Comparison of ENCODE assay signal across 1 cellular context in the genomic region with DNA sequence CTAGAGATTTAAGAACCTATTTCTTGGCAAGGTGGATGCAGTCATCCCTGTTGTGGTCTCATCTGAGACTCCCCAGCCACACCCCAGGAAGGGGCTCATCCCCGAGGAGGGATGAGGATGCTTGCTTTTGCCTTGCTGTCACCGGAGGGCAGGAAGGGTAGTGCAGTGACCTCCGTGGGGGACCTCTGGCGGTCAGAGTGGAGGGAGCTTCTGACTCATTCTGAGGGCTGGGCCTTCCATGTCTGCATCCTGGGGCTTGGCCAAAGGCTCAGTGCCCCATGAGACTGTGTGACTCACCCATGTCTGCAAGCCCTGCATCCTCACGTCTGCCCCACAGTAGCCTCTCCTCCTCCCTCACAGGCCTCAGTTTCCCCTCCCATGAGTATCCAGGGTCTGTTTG.
TF ChIP-seq lines count a peak whose summit lies in the region.

No MANE protein-coding gene starts in this region.

TF ChIP-seq in HepG2, 621 proteins besides CTCF, POLR2A, EP300 and RAD21 (continued from another document and continues in another):
- TF ChIP-seq, protein P1, sequence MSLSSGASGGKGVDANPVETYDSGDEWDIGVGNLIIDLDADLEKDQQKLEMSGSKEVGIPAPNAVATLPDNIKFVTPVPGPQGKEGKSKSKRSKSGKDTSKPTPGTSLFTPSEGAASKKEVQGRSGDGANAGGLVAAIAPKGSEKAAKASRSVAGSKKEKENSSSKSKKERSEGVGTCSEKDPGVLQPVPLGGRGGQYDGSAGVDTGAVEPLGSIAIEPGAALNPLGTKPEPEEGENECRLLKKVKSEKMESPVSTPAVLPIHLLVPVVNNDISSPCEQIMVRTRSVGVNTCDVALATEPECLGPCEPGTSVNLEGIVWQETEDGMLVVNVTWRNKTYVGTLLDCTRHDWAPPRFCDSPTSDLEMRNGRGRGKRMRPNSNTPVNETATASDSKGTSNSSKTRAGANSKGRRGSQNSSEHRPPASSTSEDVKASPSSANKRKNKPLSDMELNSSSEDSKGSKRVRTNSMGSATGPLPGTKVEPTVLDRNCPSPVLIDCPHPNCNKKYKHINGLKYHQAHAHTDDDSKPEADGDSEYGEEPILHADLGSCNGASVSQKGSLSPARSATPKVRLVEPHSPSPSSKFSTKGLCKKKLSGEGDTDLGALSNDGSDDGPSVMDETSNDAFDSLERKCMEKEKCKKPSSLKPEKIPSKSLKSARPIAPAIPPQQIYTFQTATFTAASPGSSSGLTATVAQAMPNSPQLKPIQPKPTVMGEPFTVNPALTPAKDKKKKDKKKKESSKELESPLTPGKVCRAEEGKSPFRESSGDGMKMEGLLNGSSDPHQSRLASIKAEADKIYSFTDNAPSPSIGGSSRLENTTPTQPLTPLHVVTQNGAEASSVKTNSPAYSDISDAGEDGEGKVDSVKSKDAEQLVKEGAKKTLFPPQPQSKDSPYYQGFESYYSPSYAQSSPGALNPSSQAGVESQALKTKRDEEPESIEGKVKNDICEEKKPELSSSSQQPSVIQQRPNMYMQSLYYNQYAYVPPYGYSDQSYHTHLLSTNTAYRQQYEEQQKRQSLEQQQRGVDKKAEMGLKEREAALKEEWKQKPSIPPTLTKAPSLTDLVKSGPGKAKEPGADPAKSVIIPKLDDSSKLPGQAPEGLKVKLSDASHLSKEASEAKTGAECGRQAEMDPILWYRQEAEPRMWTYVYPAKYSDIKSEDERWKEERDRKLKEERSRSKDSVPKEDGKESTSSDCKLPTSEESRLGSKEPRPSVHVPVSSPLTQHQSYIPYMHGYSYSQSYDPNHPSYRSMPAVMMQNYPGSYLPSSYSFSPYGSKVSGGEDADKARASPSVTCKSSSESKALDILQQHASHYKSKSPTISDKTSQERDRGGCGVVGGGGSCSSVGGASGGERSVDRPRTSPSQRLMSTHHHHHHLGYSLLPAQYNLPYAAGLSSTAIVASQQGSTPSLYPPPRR (CRISPR knock-in tag; IDR thresholded peaks at IDR 0.05; ENCODE audit: borderline replicate concordance) = no peak
- no peak for TF ChIP-seq CC2D1A (CRISPR knock-in tag; IDR thresholded peaks at IDR 0.05)
- no peak for TF ChIP-seq YEATS4 (CRISPR knock-in tag; IDR thresholded peaks at IDR 0.05; ENCODE audit: borderline replicate concordance)
- peak; percentile 47 for TF ChIP-seq PTBP1 (IDR thresholded peaks at IDR 0.05; ENCODE audit: low read depth, low read length, poor library complexity, severe bottlenecking)
- TF ChIP-seq NR2F6 (IDR thresholded peaks at IDR 0.05) = no peak
- peak; percentile 51; the same call in 1 of the 2 replicates for TF ChIP-seq NR2F6 (CRISPR knock-in tag; IDR thresholded peaks at IDR 0.05)
- peak; percentile 43; the same call in 1 of the 2 replicates for TF ChIP-seq RXRB (CRISPR knock-in tag; IDR thresholded peaks at IDR 0.05; ENCODE audit: borderline replicate concordance)
- TF ChIP-seq ZMYM4 (CRISPR knock-in tag; IDR thresholded peaks at IDR 0.05) = no peak
- TF ChIP-seq SIN3B (IDR thresholded peaks at IDR 0.05; ENCODE audit: low read length) = no peak
- TF ChIP-seq MTF2 (CRISPR knock-in tag; IDR thresholded peaks at IDR 0.05; ENCODE audit: borderline replicate concordance) = no peak
- TF ChIP-seq, protein P2, sequence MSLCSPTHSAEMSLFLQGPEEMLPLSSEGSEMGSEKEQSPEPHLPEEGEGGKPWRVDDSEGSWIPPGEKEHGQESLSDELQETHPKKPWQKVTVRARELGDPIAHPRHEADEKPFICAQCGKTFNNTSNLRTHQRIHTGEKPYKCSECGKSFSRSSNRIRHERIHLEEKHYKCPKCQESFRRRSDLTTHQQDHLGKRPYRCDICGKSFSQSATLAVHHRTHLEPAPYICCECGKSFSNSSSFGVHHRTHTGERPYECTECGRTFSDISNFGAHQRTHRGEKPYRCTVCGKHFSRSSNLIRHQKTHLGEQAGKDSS (CRISPR knock-in tag; IDR thresholded peaks at IDR 0.05; ENCODE audit: borderline replicate concordance, low read depth) = 0 out of 2 replicates have a peak, but pooled peaks have one; percentile 27
- TF ChIP-seq NR2F1 (CRISPR knock-in tag; IDR thresholded peaks at IDR 0.05) = peak in 1 of 2 experiments; percentile 43; a peak in 1 of 4 replicates
- no peak for TF ChIP-seq HNRNPL (IDR thresholded peaks at IDR 0.05; ENCODE audit: low read depth, low read length)
- 0 out of 2 replicates have a peak, but pooled peaks have one; percentile 14 for TF ChIP-seq MIXL1 (CRISPR knock-in tag; IDR thresholded peaks at IDR 0.05)
- 0 out of 2 replicates have a peak, but pooled peaks have one; percentile 16 for TF ChIP-seq RARA (CRISPR knock-in tag; IDR thresholded peaks at IDR 0.05)
- no peak for TF ChIP-seq ISX (CRISPR knock-in tag; conservative IDR thresholded peaks at IDR 0.05)
- 0 out of 2 replicates have a peak, but pooled peaks have one; percentile 24 for TF ChIP-seq SAP130 (CRISPR knock-in tag; IDR thresholded peaks at IDR 0.05; ENCODE audit: low read depth)
- no peak for TF ChIP-seq BORCS8-MEF2B (CRISPR knock-in tag; IDR thresholded peaks at IDR 0.05)
- no peak for TF ChIP-seq U2AF1 (optimal IDR thresholded peaks at IDR 0.05; ENCODE audit: low read depth, low read length)
- peak; percentile 26; the same call in 1 of the 2 replicates for TF ChIP-seq JUND (CRISPR knock-in tag; IDR thresholded peaks at IDR 0.05)
- no peak for TF ChIP-seq KMT2B (CRISPR knock-in tag; IDR thresholded peaks at IDR 0.05)
- TF ChIP-seq, protein P3, sequence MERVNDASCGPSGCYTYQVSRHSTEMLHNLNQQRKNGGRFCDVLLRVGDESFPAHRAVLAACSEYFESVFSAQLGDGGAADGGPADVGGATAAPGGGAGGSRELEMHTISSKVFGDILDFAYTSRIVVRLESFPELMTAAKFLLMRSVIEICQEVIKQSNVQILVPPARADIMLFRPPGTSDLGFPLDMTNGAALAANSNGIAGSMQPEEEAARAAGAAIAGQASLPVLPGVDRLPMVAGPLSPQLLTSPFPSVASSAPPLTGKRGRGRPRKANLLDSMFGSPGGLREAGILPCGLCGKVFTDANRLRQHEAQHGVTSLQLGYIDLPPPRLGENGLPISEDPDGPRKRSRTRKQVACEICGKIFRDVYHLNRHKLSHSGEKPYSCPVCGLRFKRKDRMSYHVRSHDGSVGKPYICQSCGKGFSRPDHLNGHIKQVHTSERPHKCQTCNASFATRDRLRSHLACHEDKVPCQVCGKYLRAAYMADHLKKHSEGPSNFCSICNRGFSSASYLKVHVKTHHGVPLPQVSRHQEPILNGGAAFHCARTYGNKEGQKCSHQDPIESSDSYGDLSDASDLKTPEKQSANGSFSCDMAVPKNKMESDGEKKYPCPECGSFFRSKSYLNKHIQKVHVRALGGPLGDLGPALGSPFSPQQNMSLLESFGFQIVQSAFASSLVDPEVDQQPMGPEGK (CRISPR knock-in tag; IDR thresholded peaks at IDR 0.05) = peak; percentile 29; the same call in 1 of the 2 replicates
- no peak for TF ChIP-seq SYNCRIP (IDR thresholded peaks at IDR 0.05; ENCODE audit: insufficient read depth, low read depth, low read length)
- peak; percentile 68; the same call in 1 of the 2 replicates for TF ChIP-seq ZNF263 (CRISPR knock-in tag; IDR thresholded peaks at IDR 0.05)
- 0 out of 3 replicates have a peak, but pooled peaks have one; percentile 13 for TF ChIP-seq MXI1 (IDR thresholded peaks at IDR 0.05; ENCODE audit: borderline replicate concordance, low read depth, low read length)
- TF ChIP-seq, protein P4, sequence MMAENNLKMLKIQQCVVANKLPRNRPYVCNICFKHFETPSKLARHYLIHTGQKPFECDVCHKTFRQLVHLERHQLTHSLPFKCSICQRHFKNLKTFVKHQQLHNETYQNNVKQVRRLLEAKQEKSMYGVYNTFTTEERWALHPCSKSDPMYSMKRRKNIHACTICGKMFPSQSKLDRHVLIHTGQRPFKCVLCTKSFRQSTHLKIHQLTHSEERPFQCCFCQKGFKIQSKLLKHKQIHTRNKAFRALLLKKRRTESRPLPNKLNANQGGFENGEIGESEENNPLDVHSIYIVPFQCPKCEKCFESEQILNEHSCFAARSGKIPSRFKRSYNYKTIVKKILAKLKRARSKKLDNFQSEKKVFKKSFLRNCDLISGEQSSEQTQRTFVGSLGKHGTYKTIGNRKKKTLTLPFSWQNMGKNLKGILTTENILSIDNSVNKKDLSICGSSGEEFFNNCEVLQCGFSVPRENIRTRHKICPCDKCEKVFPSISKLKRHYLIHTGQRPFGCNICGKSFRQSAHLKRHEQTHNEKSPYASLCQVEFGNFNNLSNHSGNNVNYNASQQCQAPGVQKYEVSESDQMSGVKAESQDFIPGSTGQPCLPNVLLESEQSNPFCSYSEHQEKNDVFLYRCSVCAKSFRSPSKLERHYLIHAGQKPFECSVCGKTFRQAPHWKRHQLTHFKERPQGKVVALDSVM (CRISPR knock-in tag; IDR thresholded peaks at IDR 0.05) = no peak
- TF ChIP-seq FOXK1 (CRISPR knock-in tag; IDR thresholded peaks at IDR 0.05; ENCODE audit: borderline replicate concordance, low read depth) = no peak
- no peak; the same call in 1 of the 2 replicates for TF ChIP-seq FOSL1 (CRISPR knock-in tag; IDR thresholded peaks at IDR 0.05; ENCODE audit: borderline replicate concordance)
- peak; percentile 41; the same call in 1 of the 2 replicates for TF ChIP-seq ELF3 (CRISPR knock-in tag; IDR thresholded peaks at IDR 0.05)
- no peak for TF ChIP-seq NFIC (IDR thresholded peaks at IDR 0.05; ENCODE audit: low read length)
- TF ChIP-seq ZSCAN12 (CRISPR knock-in tag; IDR thresholded peaks at IDR 0.05) = no peak
- TF ChIP-seq ZFX (CRISPR knock-in tag; IDR thresholded peaks at IDR 0.05; ENCODE audit: low read depth) = peak; percentile 51
- TF ChIP-seq, protein P5, sequence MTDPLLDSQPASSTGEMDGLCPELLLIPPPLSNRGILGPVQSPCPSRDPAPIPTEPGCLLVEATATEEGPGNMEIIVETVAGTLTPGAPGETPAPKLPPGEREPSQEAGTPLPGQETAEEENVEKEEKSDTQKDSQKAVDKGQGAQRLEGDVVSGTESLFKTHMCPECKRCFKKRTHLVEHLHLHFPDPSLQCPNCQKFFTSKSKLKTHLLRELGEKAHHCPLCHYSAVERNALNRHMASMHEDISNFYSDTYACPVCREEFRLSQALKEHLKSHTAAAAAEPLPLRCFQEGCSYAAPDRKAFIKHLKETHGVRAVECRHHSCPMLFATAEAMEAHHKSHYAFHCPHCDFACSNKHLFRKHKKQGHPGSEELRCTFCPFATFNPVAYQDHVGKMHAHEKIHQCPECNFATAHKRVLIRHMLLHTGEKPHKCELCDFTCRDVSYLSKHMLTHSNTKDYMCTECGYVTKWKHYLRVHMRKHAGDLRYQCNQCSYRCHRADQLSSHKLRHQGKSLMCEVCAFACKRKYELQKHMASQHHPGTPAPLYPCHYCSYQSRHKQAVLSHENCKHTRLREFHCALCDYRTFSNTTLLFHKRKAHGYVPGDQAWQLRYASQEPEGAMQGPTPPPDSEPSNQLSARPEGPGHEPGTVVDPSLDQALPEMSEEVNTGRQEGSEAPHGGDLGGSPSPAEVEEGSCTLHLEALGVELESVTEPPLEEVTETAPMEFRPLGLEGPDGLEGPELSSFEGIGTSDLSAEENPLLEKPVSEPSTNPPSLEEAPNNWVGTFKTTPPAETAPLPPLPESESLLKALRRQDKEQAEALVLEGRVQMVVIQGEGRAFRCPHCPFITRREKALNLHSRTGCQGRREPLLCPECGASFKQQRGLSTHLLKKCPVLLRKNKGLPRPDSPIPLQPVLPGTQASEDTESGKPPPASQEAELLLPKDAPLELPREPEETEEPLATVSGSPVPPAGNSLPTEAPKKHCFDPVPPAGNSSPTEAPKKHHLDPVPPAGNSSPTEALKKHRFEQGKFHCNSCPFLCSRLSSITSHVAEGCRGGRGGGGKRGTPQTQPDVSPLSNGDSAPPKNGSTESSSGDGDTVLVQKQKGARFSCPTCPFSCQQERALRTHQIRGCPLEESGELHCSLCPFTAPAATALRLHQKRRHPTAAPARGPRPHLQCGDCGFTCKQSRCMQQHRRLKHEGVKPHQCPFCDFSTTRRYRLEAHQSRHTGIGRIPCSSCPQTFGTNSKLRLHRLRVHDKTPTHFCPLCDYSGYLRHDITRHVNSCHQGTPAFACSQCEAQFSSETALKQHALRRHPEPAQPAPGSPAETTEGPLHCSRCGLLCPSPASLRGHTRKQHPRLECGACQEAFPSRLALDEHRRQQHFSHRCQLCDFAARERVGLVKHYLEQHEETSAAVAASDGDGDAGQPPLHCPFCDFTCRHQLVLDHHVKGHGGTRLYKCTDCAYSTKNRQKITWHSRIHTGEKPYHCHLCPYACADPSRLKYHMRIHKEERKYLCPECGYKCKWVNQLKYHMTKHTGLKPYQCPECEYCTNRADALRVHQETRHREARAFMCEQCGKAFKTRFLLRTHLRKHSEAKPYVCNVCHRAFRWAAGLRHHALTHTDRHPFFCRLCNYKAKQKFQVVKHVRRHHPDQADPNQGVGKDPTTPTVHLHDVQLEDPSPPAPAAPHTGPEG (CRISPR knock-in tag; IDR thresholded peaks at IDR 0.05) = no peak
- peak; percentile 88 for TF ChIP-seq SMC3 (IDR thresholded peaks at IDR 0.05; ENCODE audit: low read length)
- no peak for TF ChIP-seq TAF15 (IDR thresholded peaks at IDR 0.05; ENCODE audit: low read depth, low read length, poor library complexity, severe bottlenecking)
- peak; percentile 57; the same call in 1 of the 2 replicates for TF ChIP-seq ETV5 (CRISPR knock-in tag; IDR thresholded peaks at IDR 0.05; ENCODE audit: borderline replicate concordance)
- no peak for TF ChIP-seq KLF12 (CRISPR knock-in tag; IDR thresholded peaks at IDR 0.05; ENCODE audit: borderline replicate concordance)
- TF ChIP-seq NFIB (CRISPR knock-in tag; IDR thresholded peaks at IDR 0.05; ENCODE audit: borderline replicate concordance) = no peak
- TF ChIP-seq, protein P6, sequence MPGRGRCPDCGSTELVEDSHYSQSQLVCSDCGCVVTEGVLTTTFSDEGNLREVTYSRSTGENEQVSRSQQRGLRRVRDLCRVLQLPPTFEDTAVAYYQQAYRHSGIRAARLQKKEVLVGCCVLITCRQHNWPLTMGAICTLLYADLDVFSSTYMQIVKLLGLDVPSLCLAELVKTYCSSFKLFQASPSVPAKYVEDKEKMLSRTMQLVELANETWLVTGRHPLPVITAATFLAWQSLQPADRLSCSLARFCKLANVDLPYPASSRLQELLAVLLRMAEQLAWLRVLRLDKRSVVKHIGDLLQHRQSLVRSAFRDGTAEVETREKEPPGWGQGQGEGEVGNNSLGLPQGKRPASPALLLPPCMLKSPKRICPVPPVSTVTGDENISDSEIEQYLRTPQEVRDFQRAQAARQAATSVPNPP (CRISPR knock-in tag; IDR thresholded peaks at IDR 0.05) = no peak
- no peak for TF ChIP-seq HES4 (CRISPR knock-in tag; IDR thresholded peaks at IDR 0.05; ENCODE audit: borderline replicate concordance)
- no peak for TF ChIP-seq CCDC6 (CRISPR knock-in tag; IDR thresholded peaks at IDR 0.05)
- no peak for TF ChIP-seq DMAP1 (CRISPR knock-in tag; IDR thresholded peaks at IDR 0.05)
- TF ChIP-seq, protein P7, sequence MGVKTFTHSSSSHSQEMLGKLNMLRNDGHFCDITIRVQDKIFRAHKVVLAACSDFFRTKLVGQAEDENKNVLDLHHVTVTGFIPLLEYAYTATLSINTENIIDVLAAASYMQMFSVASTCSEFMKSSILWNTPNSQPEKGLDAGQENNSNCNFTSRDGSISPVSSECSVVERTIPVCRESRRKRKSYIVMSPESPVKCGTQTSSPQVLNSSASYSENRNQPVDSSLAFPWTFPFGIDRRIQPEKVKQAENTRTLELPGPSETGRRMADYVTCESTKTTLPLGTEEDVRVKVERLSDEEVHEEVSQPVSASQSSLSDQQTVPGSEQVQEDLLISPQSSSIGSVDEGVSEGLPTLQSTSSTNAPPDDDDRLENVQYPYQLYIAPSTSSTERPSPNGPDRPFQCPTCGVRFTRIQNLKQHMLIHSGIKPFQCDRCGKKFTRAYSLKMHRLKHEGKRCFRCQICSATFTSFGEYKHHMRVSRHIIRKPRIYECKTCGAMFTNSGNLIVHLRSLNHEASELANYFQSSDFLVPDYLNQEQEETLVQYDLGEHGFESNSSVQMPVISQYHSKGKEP (CRISPR knock-in tag; IDR thresholded peaks at IDR 0.05) = no peak
- TF ChIP-seq ZNF891 (CRISPR knock-in tag; IDR thresholded peaks at IDR 0.05) = no peak
- no peak for TF ChIP-seq ZNF572 (CRISPR knock-in tag; IDR thresholded peaks at IDR 0.05)
- no peak for TF ChIP-seq HMG20B (CRISPR knock-in tag; conservative IDR thresholded peaks at IDR 0.05)
